In genomic region chr7:155555116-155555695, GRCh38 we compare ENCODE assay signal across 22 cellular contexts. TPM values are rescaled to one million over a fixed set of nuclear protein-coding genes. Genes with fewer than 3 reads are reported as not detected.
DNase-seq lines count a peak whose midpoint lies in the region; ATAC-seq and TF ChIP-seq lines count a peak whose summit lies in the region.
"Had no signal": no experiment of that assay in that cellular context is flagged by ENCODE, and none has a peak within 500 bp of the region (broad histone marks: within the 10 kb centered on the region; RNA-seq: fewer than 3 reads in every experiment).

No MANE protein-coding gene starts in this region.

- no peaks in the 10 kb centered on the region for H3K79me2 ChIP-seq in osteoblast (ENCODE audit: insufficient read depth, low read length)

- H2AFZ ChIP-seq in osteoblast (ENCODE audit: low read length), result no peak overlapping the region

- H3K27ac ChIP-seq in osteoblast (ENCODE audit: low read depth, low read length), result no peak overlapping the region
- H3K27ac ChIP-seq: A549; BLaER1 treated with 17β-estradiol and CSF1 and Interleukin-3, amounts not matched to agents 10 nM and 100 nM had no signal

- no peaks in the 10 kb centered on the region for H3K4me1 ChIP-seq in osteoblast (ENCODE audit: insufficient read depth, low read length)
- H3K4me1 ChIP-seq: A549, BE2C, HAP-1 had no signal

- TF ChIP-seq CTCF in osteoblast (IDR thresholded peaks at IDR 0.05; ENCODE audit: extremely low read depth, low read depth, low read length) (no peak), nephron progenitor cell (IDR thresholded peaks at IDR 0.05) (no peak)

- peak; percentile 1 for DNase-seq in left cardiac atrium
- DNase-seq in left ventricle myocardium superior, result no peak
- peak; percentile 84 to 97 for DNase-seq in cerebellar nuclear complex (lab: John Stamatoyannopoulos, UW)
- peak; percentile 2 for DNase-seq in pons (ENCODE audit: low spot score)
- DNase-seq in osteoblast (ENCODE audit: insufficient read length, low spot score, missing footprints), result no peak
- no peak for DNase-seq in nephron progenitor cell
- DNase-seq: 8988T; ACHN; AML-193; BE2C; CD4-positive, alpha-beta T cell; CD8-positive, alpha-beta memory T cell; DMS153; DND-41; GDM1; GOT3; HFFc6 had no signal

- no peak overlapping the region for H3K4me3 ChIP-seq in osteoblast (ENCODE audit: insufficient read depth, low read length)
- H3K4me3 ChIP-seq: A549; BLaER1 treated with 17β-estradiol and CSF1 and Interleukin-3, amounts not matched to agents 10 nM and 100 nM; HAP-1 had no signal

- H3K27me3 ChIP-seq in osteoblast (ENCODE audit: insufficient read depth, low read length), result no peaks in the 10 kb centered on the region
- H3K27me3 ChIP-seq: BE2C; BLaER1 treated with 17β-estradiol and CSF1 and Interleukin-3, amounts not matched to agents 10 nM and 100 nM had no signal

- no peaks in the 10 kb centered on the region for H3K9me3 ChIP-seq in osteoblast (ENCODE audit: low read depth, low read length)
- H3K9me3 ChIP-seq: A549, BE2C, HAP-1 had no signal

- H3K27ac Mint-ChIP-seq in nephron progenitor cell, result no peak overlapping the region
- H3K27ac Mint-ChIP-seq: CD4-positive, alpha-beta T cell; HFFc6 had no signal

- peaks cover 20% of the 10 kb centered on the region for H3K9me3 Mint-ChIP-seq in nephron progenitor cell
- H3K9me3 Mint-ChIP-seq: CD4-positive, alpha-beta T cell; CD8-positive, alpha-beta memory T cell; HFFc6 had no signal

- no peaks in the 10 kb centered on the region for H4K20me1 ChIP-seq in osteoblast (ENCODE audit: insufficient read depth, low read length)
- H4K20me1 ChIP-seq: BLaER1 treated with 17β-estradiol and CSF1 and Interleukin-3, amounts not matched to agents 10 nM and 100 nM had no signal

- ATAC-seq in left cardiac atrium (no peak), left ventricle myocardium superior (no peak), GM19035 (IDR thresholded peaks at IDR 0.05; ENCODE audit: unreplicated experiment) (no peak)
- ATAC-seq: A549 had no signal

- no peaks in the 10 kb centered on the region for H3K36me3 ChIP-seq in osteoblast (ENCODE audit: insufficient read depth, low read length)
- H3K36me3 ChIP-seq: BE2C; BLaER1 treated with 17β-estradiol and CSF1 and Interleukin-3, amounts not matched to agents 10 nM and 100 nM; HAP-1 had no signal

- H3K4me1 Mint-ChIP-seq in nephron progenitor cell, result no peaks in the 10 kb centered on the region
- H3K4me1 Mint-ChIP-seq: CD8-positive, alpha-beta memory T cell had no signal

- no peak overlapping the region for H3K4me3 Mint-ChIP-seq in nephron progenitor cell
- H3K4me3 Mint-ChIP-seq: CD14-positive monocyte; CD4-positive, alpha-beta T cell; CD8-positive, alpha-beta memory T cell; HFFc6 had no signal

- intact Hi-C loops in left cardiac atrium (cut with DNase I) (no loop called here), left ventricle myocardium superior (cut with micrococcal nuclease) (no loop called here)

- peaks cover 12% of the 10 kb centered on the region for H3K27me3 Mint-ChIP-seq in nephron progenitor cell (ENCODE audit: low read depth, poor library complexity)

- H3K36me3 Mint-ChIP-seq in nephron progenitor cell (ENCODE audit: low read depth), result peaks cover 4% of the 10 kb centered on the region
- H3K36me3 Mint-ChIP-seq: CD8-positive, alpha-beta memory T cell had no signal

- H3K4me2 ChIP-seq in osteoblast (ENCODE audit: insufficient read depth, low read length), result no peak overlapping the region
- H3K4me2 ChIP-seq: A549; BLaER1 treated with 17β-estradiol and CSF1 and Interleukin-3, amounts not matched to agents 10 nM and 100 nM had no signal

RNA-seq across cellular contexts. Expression of gene CNPY1, which starts 8.8 kb away (rescaled TPM):
- not detected for total RNA-seq in left cardiac atrium
- not detected for total RNA-seq in left ventricle myocardium superior
- total RNA-seq in osteoblast, result not detected in 2 replicates
- total RNA-seq: CD4-positive, alpha-beta T cell; CD8-positive, alpha-beta memory T cell; HFFc6 had no signal

Comparison
In these comparisons a context has a peak if more than half of its experiments do, and no peak if none do; other contexts are left out.
1. DNase-seq: peak in left cardiac atrium (single experiment), cerebellar nuclear complex (2 of 2) and pons (single experiment); none in left ventricle myocardium superior (single experiment), osteoblast (single experiment) and nephron progenitor cell (single experiment).